In genomic region chr16:247027-247426, GRCh38 we compare ENCODE assay signal across 1 cellular context.
TF ChIP-seq lines count a peak whose summit lies in the region.

No MANE protein-coding gene starts in this region.

TF ChIP-seq in IMR-90, 13 proteins besides CTCF, POLR2A, EP300 and RAD21 (continued from another document):
- TF ChIP-seq MAFK (IDR thresholded peaks at IDR 0.05; ENCODE audit: low read depth, low read length) (no peak), RFX5 (IDR thresholded peaks at IDR 0.05; ENCODE audit: low read depth, low read length) (no peak), NFE2L2 (IDR thresholded peaks at IDR 0.05; ENCODE audit: low read depth, low read length) (no peak)
